ENCODE assay signal across 18 cellular contexts in the genomic region with DNA sequence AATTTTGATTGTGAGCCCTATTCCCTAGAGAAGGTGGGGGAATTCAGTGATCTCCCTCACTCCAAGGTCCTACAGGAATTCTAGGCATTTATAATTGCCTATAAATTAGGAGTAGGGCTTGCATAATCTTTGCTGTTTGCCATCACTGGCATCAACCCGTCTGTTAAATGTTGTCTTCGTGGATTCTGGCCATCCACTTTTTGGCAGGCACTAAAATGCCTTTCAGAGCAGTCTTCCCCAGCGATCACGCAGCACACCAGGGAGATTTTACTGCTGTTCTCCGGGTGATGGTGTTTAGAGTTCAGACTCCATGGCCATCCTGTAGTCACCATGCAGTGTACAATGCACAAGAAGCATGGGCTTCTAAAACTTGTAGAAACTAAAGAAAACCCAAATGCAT. TPM values are rescaled to one million over a fixed set of nuclear protein-coding genes. Genes with fewer than 3 reads are reported as not detected.
DNase-seq lines count a peak whose midpoint lies in the region; ATAC-seq lines count a peak whose summit lies in the region.
"Had no signal": no experiment of that assay in that cellular context is flagged by ENCODE, and none has a peak within 500 bp of the region (broad histone marks: within the 10 kb centered on the region; RNA-seq: fewer than 3 reads in every experiment).

No MANE protein-coding gene starts in this region.

- DNase-seq in AG08395 (ENCODE audit: low spot score) (peak; percentile 2), mucosa of gallbladder (ENCODE audit: low spot score) (peak; percentile 10), NCI-H1417 (lab: John Stamatoyannopoulos, UW) (no peak), NOMO-1 treated with DMSO at 0.1 percent for 48 hours (lab: John Stamatoyannopoulos, UW; ENCODE audit: unreplicated experiment) (no peak)
- DNase-seq in effector memory CD8-positive, alpha-beta T cell: no peak
- DNase-seq: 8988T, H7, NCI-H1105, NCI-H1694 treated with DMSO at 0.1 percent for 48 hours, NCI-H748 treated with DMSO at 0.1 percent for 48 hours, SIG-M5 had no signal

- H3K4me1 Mint-ChIP-seq in activated T-helper 17 cell treated with anti-CD3 and anti-CD28 coated beads, Interleukin-2, amount 50 U/mL, for 72 hours: no peaks in the 10 kb centered on the region
- H3K4me1 Mint-ChIP-seq in effector memory CD8-positive, alpha-beta T cell (ENCODE audit: low read depth in 2 of 2): no peaks in the 10 kb centered on the region
- H3K4me1 Mint-ChIP-seq: B cell, IgD-negative memory B cell had no signal

- peaks cover 2% of the 10 kb centered on the region for H3K4me1 ChIP-seq in stomach smooth muscle (ENCODE audit: control insufficient read depth, insufficient read depth, low read length)

- no peak overlapping the region for H3K4me3 ChIP-seq in stomach smooth muscle (ENCODE audit: low read length in 2 of 2)

- H3K36me3 ChIP-seq in stomach smooth muscle (ENCODE audit: control insufficient read depth in 2 of 2, insufficient read depth in 2 of 2, low read length in 2 of 2): no peaks in the 10 kb centered on the region

- H3K27ac Mint-ChIP-seq in activated T-helper 17 cell treated with anti-CD3 and anti-CD28 coated beads, Interleukin-2, amount 50 U/mL, for 72 hours: no peak overlapping the region
- H3K27ac Mint-ChIP-seq in effector memory CD8-positive, alpha-beta T cell: no peak overlapping the region
- H3K27ac Mint-ChIP-seq: B cell, CD14-positive monocyte, IgD-negative memory B cell had no signal

- H3K27me3 ChIP-seq in stomach smooth muscle (ENCODE audit: control insufficient read depth in 1 of 2, insufficient read depth in 2 of 2, low read length in 2 of 2): no peaks in the 10 kb centered on the region

- no peak for ATAC-seq in activated T-helper 17 cell treated with anti-CD3 and anti-CD28 coated beads, Interleukin-2, amount 50 U/mL, for 72 hours (replicated peaks)
- ATAC-seq in effector memory CD8-positive, alpha-beta T cell (replicated peaks): no peak
- ATAC-seq: Panc1 had no signal

- no peaks in the 10 kb centered on the region for H3K27me3 Mint-ChIP-seq in activated T-helper 17 cell treated with anti-CD3 and anti-CD28 coated beads, Interleukin-2, amount 50 U/mL, for 72 hours
- no peaks in the 10 kb centered on the region for H3K27me3 Mint-ChIP-seq in effector memory CD8-positive, alpha-beta T cell
- H3K27me3 Mint-ChIP-seq: B cell, IgD-negative memory B cell had no signal

- H3K27ac ChIP-seq in angular gyrus (ENCODE audit: low read depth, low read length) (peak overlapping the region; percentile 68), stomach smooth muscle (ENCODE audit: low read length) (peak overlapping the region; percentile 25)

- no peak overlapping the region for H3K9ac ChIP-seq in stomach smooth muscle (ENCODE audit: low read length in 2 of 2)

- no peaks in the 10 kb centered on the region for H3K36me3 Mint-ChIP-seq in activated T-helper 17 cell treated with anti-CD3 and anti-CD28 coated beads, Interleukin-2, amount 50 U/mL, for 72 hours (ENCODE audit: low read depth)
- no peaks in the 10 kb centered on the region for H3K36me3 Mint-ChIP-seq in effector memory CD8-positive, alpha-beta T cell (ENCODE audit: insufficient read depth)
- H3K36me3 Mint-ChIP-seq: IgD-negative memory B cell had no signal

- no peaks in the 10 kb centered on the region for H3K9me3 Mint-ChIP-seq in activated T-helper 17 cell treated with anti-CD3 and anti-CD28 coated beads, Interleukin-2, amount 50 U/mL, for 72 hours
- peaks cover 0 to 5% of the 10 kb centered on the region in 2 donors for H3K9me3 Mint-ChIP-seq in effector memory CD8-positive, alpha-beta T cell
- H3K9me3 Mint-ChIP-seq: CD14-positive monocyte had no signal

- no peak overlapping the region for H3K4me3 Mint-ChIP-seq in activated T-helper 17 cell treated with anti-CD3 and anti-CD28 coated beads, Interleukin-2, amount 50 U/mL, for 72 hours
- H3K4me3 Mint-ChIP-seq in effector memory CD8-positive, alpha-beta T cell: no peak overlapping the region
- H3K4me3 Mint-ChIP-seq: B cell, CD14-positive monocyte, IgD-negative memory B cell had no signal

- no peaks in the 10 kb centered on the region for H3K9me3 ChIP-seq in stomach smooth muscle (ENCODE audit: control insufficient read depth in 2 of 2, low read length in 2 of 2)

RNA-seq across cellular contexts. Expression of gene PLA2G4A, which starts 47.7 kb away (rescaled TPM):
- total RNA-seq in mucosa of gallbladder: 11.0 TPM
- under 1 TPM; 0.22 to 0.40 TPM for total RNA-seq in activated T-helper 17 cell treated with anti-CD3 and anti-CD28 coated beads, Interleukin-2, amount 50 U/mL, for 72 hours

Comparison
In these comparisons a context has a peak if more than half of its experiments do, and no peak if none do; other contexts are left out.
1. DNase-seq: peak in AG08395 (single experiment) and mucosa of gallbladder (single experiment); none in NCI-H1417 (0 of 3), NOMO-1 treated with DMSO at 0.1 percent for 48 hours (single experiment) and effector memory CD8-positive, alpha-beta T cell (0 of 3).